ENCODE assay signal across 10 cellular contexts in the genomic region with DNA sequence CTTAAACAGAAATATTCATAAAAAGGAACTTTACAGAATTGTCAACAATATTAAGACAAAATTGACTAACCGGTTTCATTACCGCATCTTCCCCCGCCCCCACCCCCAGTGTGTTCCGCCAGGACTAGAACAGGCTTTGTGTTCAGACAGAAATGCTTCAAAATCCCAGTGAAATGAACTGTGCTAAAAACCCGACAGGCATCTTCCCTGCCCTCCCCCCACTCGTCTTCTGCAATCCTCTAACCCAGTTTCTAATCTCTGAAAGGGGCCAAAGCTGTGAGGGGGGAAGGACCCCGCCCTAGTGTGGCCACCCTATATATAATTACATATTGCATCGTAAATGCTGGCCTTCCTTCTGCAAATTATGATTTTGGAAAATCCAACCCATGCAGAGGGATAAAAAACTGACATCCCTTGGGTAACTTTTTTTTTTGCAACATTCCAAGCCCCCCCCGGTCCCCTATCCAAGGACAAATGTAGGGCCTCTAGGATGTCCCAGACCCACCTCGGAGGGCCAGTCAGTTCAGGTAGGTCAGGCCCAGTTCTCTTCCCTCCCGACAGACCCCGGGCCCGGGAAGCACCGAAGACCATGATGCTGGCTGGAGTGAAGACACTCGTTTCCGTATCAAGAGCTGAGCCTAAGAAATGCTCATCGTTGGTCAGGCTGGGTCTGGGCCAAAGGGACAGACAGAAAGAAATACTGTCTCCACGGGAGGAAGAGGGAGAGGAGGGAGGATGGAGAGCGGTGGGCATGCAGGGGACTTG. TPM values are rescaled to one million over a fixed set of nuclear protein-coding genes. Genes with fewer than 3 reads are reported as not detected.
DNase-seq lines count a peak whose midpoint lies in the region; ATAC-seq and TF ChIP-seq lines count a peak whose summit lies in the region.
"Had no signal": no experiment of that assay in that cellular context is flagged by ENCODE, and none has a peak within 500 bp of the region (broad histone marks: within the 10 kb centered on the region; RNA-seq: fewer than 3 reads in every experiment).

No MANE protein-coding gene starts in this region.

- 50 to 52% methylated on average over 13 to 16 of the region's 19 CpGs for WGBS in gastroesophageal sphincter (ENCODE audit: low coverage in 1 of 2), 2 donors

- no peak for TF ChIP-seq POLR2A in gastroesophageal sphincter (IDR thresholded peaks at IDR 0.05)

- H3K4me2 ChIP-seq in SU-DHL-6 (ENCODE audit: low read depth, low read length, poor library complexity, severe bottlenecking): peak overlapping the region; percentile 92

- H3K4me1 ChIP-seq in gastroesophageal sphincter: peaks cover 0 to 47% (median 15%) of the 10 kb centered on the region in 3 donors

- peak overlapping the region; percentile 66 for H3K9ac ChIP-seq in SU-DHL-6 (ENCODE audit: low read length)

- H3K9me3 ChIP-seq in SU-DHL-6 (ENCODE audit: insufficient read depth, low read length): no peaks in the 10 kb centered on the region
- no peaks in the 10 kb centered on the region for H3K9me3 ChIP-seq in gastroesophageal sphincter
- H3K9me3 ChIP-seq: uterus had no signal

- no peak for ATAC-seq in gastroesophageal sphincter
- no peak for ATAC-seq in stimulated activated naive B cell treated with anti-CD40 and anti-IgM and Interleukin-4, amounts not matched to agents 10 μg/mL and 1 μg/mL and 100 μg/mL, for 72 hours (replicated peaks)

- H3F3A ChIP-seq in SU-DHL-6 (ENCODE audit: insufficient read depth): peaks cover 8% of the 10 kb centered on the region

- no peak for DNase-seq in activated CD4-positive, alpha-beta memory T cell treated with anti-CD3 and anti-CD28 coated beads, Interleukin-2, amount 10 ng/mL, durations not matched to agents 7 days and 5 days
- DNase-seq in activated CD4-positive, alpha-beta memory T cell treated with anti-CD3 and anti-CD28 coated beads for 36 hours: no peak
- no peak for DNase-seq in stimulated activated naive B cell treated with anti-CD40 and anti-IgM and Interleukin-4, amounts not matched to agents 10 μg/mL and 1 μg/mL and 100 μg/mL, for 72 hours
- DNase-seq in NCI-H2227 (lab: John Stamatoyannopoulos, UW; ENCODE audit: unreplicated experiment) (no peak), DMS153 treated with DMSO at 0.1 percent for 48 hours (lab: John Stamatoyannopoulos, UW; ENCODE audit: unreplicated experiment) (no peak), G401 (ENCODE audit: low spot score) (no peak)

- H3K9me2 ChIP-seq in SU-DHL-6 (replicated peaks; ENCODE audit: insufficient read depth, low read length): no peaks in the 10 kb centered on the region

- in situ Hi-C loops in G401 (cut with HindIII; ENCODE audit: low sequenced_read_pairs): no loop called here

- no peak overlapping the region for H2AFZ ChIP-seq in SU-DHL-6 (ENCODE audit: low read depth, low read length, severe bottlenecking)

- CTCF ChIA-PET in activated CD4-positive, alpha-beta memory T cell treated with anti-CD3 and anti-CD28 coated beads, Interleukin-2, amount 10 ng/mL, durations not matched to agents 7 days and 5 days (lab: Charles Lee): interaction anchor here (1.5 to 1.9 kb wide), 2 partner anchors 69 to 186 kb away, joined by 3 to 8 read pairs; a partner anchor contains a TSS
- CTCF ChIA-PET in activated CD4-positive, alpha-beta memory T cell treated with anti-CD3 and anti-CD28 coated beads for 36 hours (lab: Charles Lee): interaction anchor here (0.6 to 1.4 kb wide), 4 partner anchors 8 to 295 kb away, joined by 3 to 5 read pairs (median 4); no protein-coding TSS in a partner anchor

- no peaks in the 10 kb centered on the region for H3K9me3 Mint-ChIP-seq in activated CD4-positive, alpha-beta memory T cell treated with anti-CD3 and anti-CD28 coated beads, Interleukin-2, amount 10 ng/mL, durations not matched to agents 7 days and 5 days
- no peaks in the 10 kb centered on the region for H3K9me3 Mint-ChIP-seq in activated CD4-positive, alpha-beta memory T cell treated with anti-CD3 and anti-CD28 coated beads for 36 hours
- no peaks in the 10 kb centered on the region for H3K9me3 Mint-ChIP-seq in stimulated activated naive B cell treated with anti-CD40 and anti-IgM and Interleukin-4, amounts not matched to agents 10 μg/mL and 1 μg/mL and 100 μg/mL, for 72 hours

- H3K27ac ChIP-seq in SU-DHL-6 (ENCODE audit: low read depth, low read length): peak overlapping the region; percentile 77
- peak overlapping the region; percentile 15 to 96 (median 94) for H3K27ac ChIP-seq in gastroesophageal sphincter

- TF ChIP-seq EP300 in gastroesophageal sphincter (IDR thresholded peaks at IDR 0.05): no peak

- no peaks in the 10 kb centered on the region for H4K20me1 ChIP-seq in SU-DHL-6 (ENCODE audit: low read depth, low read length)

- peaks cover 24% of the 10 kb centered on the region for H3K36me3 Mint-ChIP-seq in activated CD4-positive, alpha-beta memory T cell treated with anti-CD3 and anti-CD28 coated beads, Interleukin-2, amount 10 ng/mL, durations not matched to agents 7 days and 5 days (ENCODE audit: low read depth)
- peaks cover 13% of the 10 kb centered on the region for H3K36me3 Mint-ChIP-seq in activated CD4-positive, alpha-beta memory T cell treated with anti-CD3 and anti-CD28 coated beads for 36 hours
- H3K36me3 Mint-ChIP-seq in stimulated activated naive B cell treated with anti-CD40 and anti-IgM and Interleukin-4, amounts not matched to agents 10 μg/mL and 1 μg/mL and 100 μg/mL, for 72 hours: peaks cover 31 to 38% of the 10 kb centered on the region in 2 donors

- peak overlapping the region; percentile 96 for H3K4me3 ChIP-seq in SU-DHL-6 (ENCODE audit: insufficient read depth, low read length, poor library complexity, severe bottlenecking)
- no peak overlapping the region for H3K4me3 ChIP-seq in gastroesophageal sphincter

- POLR2A ChIA-PET in activated CD4-positive, alpha-beta memory T cell treated with anti-CD3 and anti-CD28 coated beads, Interleukin-2, amount 10 ng/mL, durations not matched to agents 7 days and 5 days (lab: Charles Lee): interaction anchor here (1.2 to 1.5 kb wide), 5 partner anchors 8 to 230 kb away, joined by 3 to 8 read pairs (median 4); a partner anchor contains a TSS
- POLR2A ChIA-PET in activated CD4-positive, alpha-beta memory T cell treated with anti-CD3 and anti-CD28 coated beads for 36 hours (lab: Charles Lee): interaction anchor here (1.5 kb wide), 2 partner anchors 35 to 69 kb away, joined by 3 to 5 read pairs; a partner anchor contains a TSS

- H3K4me3 Mint-ChIP-seq in activated CD4-positive, alpha-beta memory T cell treated with anti-CD3 and anti-CD28 coated beads, Interleukin-2, amount 10 ng/mL, durations not matched to agents 7 days and 5 days: peak overlapping the region; percentile 37
- H3K4me3 Mint-ChIP-seq in activated CD4-positive, alpha-beta memory T cell treated with anti-CD3 and anti-CD28 coated beads for 36 hours: no peak overlapping the region
- peak overlapping the region in 1 of 2 donors; percentile 39 for H3K4me3 Mint-ChIP-seq in stimulated activated naive B cell treated with anti-CD40 and anti-IgM and Interleukin-4, amounts not matched to agents 10 μg/mL and 1 μg/mL and 100 μg/mL, for 72 hours

- H3K27me3 Mint-ChIP-seq in activated CD4-positive, alpha-beta memory T cell treated with anti-CD3 and anti-CD28 coated beads, Interleukin-2, amount 10 ng/mL, durations not matched to agents 7 days and 5 days: no peaks in the 10 kb centered on the region
- no peaks in the 10 kb centered on the region for H3K27me3 Mint-ChIP-seq in activated CD4-positive, alpha-beta memory T cell treated with anti-CD3 and anti-CD28 coated beads for 36 hours
- H3K27me3 Mint-ChIP-seq in stimulated activated naive B cell treated with anti-CD40 and anti-IgM and Interleukin-4, amounts not matched to agents 10 μg/mL and 1 μg/mL and 100 μg/mL, for 72 hours: no peaks in the 10 kb centered on the region

- no peaks in the 10 kb centered on the region for H3K79me2 ChIP-seq in SU-DHL-6 (ENCODE audit: insufficient read depth, low read length)

- H3K4me1 Mint-ChIP-seq in activated CD4-positive, alpha-beta memory T cell treated with anti-CD3 and anti-CD28 coated beads, Interleukin-2, amount 10 ng/mL, durations not matched to agents 7 days and 5 days: peaks cover 23% of the 10 kb centered on the region
- peaks cover 9% of the 10 kb centered on the region for H3K4me1 Mint-ChIP-seq in activated CD4-positive, alpha-beta memory T cell treated with anti-CD3 and anti-CD28 coated beads for 36 hours (ENCODE audit: low read depth)
- H3K4me1 Mint-ChIP-seq in stimulated activated naive B cell treated with anti-CD40 and anti-IgM and Interleukin-4, amounts not matched to agents 10 μg/mL and 1 μg/mL and 100 μg/mL, for 72 hours: peaks cover 16 to 47% of the 10 kb centered on the region in 2 donors

- H3K36me3 ChIP-seq in SU-DHL-6 (ENCODE audit: low read length) (no peaks in the 10 kb centered on the region), gastroesophageal sphincter (peaks cover 0 to 63% of the 10 kb centered on the region in 2 donors)
- H3K36me3 ChIP-seq: uterus had no signal

- TF ChIP-seq CTCF in SU-DHL-6 (IDR thresholded peaks at IDR 0.05; ENCODE audit: insufficient read depth, low read length, poor library complexity, severe bottlenecking) (no peak), gastroesophageal sphincter (IDR thresholded peaks at IDR 0.05) (no peak)

- intact Hi-C loops in activated CD4-positive, alpha-beta memory T cell treated with anti-CD3 and anti-CD28 coated beads for 36 hours (cut with micrococcal nuclease): loop anchor here (1.0 to 2.0 kb wide), 2 partner anchors 69 to 155 kb away; a partner anchor contains a TSS

- peak overlapping the region; percentile 16 for H3K27ac Mint-ChIP-seq in activated CD4-positive, alpha-beta memory T cell treated with anti-CD3 and anti-CD28 coated beads, Interleukin-2, amount 10 ng/mL, durations not matched to agents 7 days and 5 days
- no peak overlapping the region for H3K27ac Mint-ChIP-seq in activated CD4-positive, alpha-beta memory T cell treated with anti-CD3 and anti-CD28 coated beads for 36 hours
- peak overlapping the region; percentile 20 for H3K27ac Mint-ChIP-seq in stimulated activated naive B cell treated with anti-CD40 and anti-IgM and Interleukin-4, amounts not matched to agents 10 μg/mL and 1 μg/mL and 100 μg/mL, for 72 hours

- no peaks in the 10 kb centered on the region for H3K27me3 ChIP-seq in SU-DHL-6 (ENCODE audit: low read length)
- H3K27me3 ChIP-seq in gastroesophageal sphincter: no peaks in the 10 kb centered on the region
- H3K27me3 ChIP-seq: uterus had no signal

RNA-seq across cellular contexts. Expression of a gene that starts 1.2 kb away (rescaled TPM):
- total RNA-seq in activated CD4-positive, alpha-beta memory T cell treated with anti-CD3 and anti-CD28 coated beads, Interleukin-2, amount 10 ng/mL, durations not matched to agents 7 days and 5 days: 1 to 10 TPM; 5.9 to 6.9 TPM
- 1 to 10 TPM; 6.2 to 6.3 TPM for total RNA-seq in activated CD4-positive, alpha-beta memory T cell treated with anti-CD3 and anti-CD28 coated beads for 36 hours
- total RNA-seq in gastroesophageal sphincter: 10 to 100 TPM; 37.6 to 85.9 (median 62.6) TPM
- 25.9 and 30.4 TPM in 2 replicates for total RNA-seq in G401 (2014; rRNA removed; shearing (Covaris generic))

RNA-seq across cellular contexts. Expression of a gene that starts 8.5 kb away (rescaled TPM):
- total RNA-seq in activated CD4-positive, alpha-beta memory T cell treated with anti-CD3 and anti-CD28 coated beads, Interleukin-2, amount 10 ng/mL, durations not matched to agents 7 days and 5 days: not detected
- total RNA-seq in activated CD4-positive, alpha-beta memory T cell treated with anti-CD3 and anti-CD28 coated beads for 36 hours: not detected
- not detected for total RNA-seq in gastroesophageal sphincter
- not detected in 2 replicates for total RNA-seq in G401 (2014; rRNA removed; shearing (Covaris generic))

RNA-seq across cellular contexts. Expression of a gene that starts 15.5 kb away (rescaled TPM):
- not detected for total RNA-seq in activated CD4-positive, alpha-beta memory T cell treated with anti-CD3 and anti-CD28 coated beads, Interleukin-2, amount 10 ng/mL, durations not matched to agents 7 days and 5 days
- total RNA-seq in activated CD4-positive, alpha-beta memory T cell treated with anti-CD3 and anti-CD28 coated beads for 36 hours: not detected
- total RNA-seq in gastroesophageal sphincter: not detected
- not detected in 2 replicates for total RNA-seq in G401 (2014; rRNA removed; shearing (Covaris generic))
- total RNA-seq: epithelial cell of proximal tubule, uterus had no signal

RNA-seq across cellular contexts. Expression of a gene that starts 36.7 kb away (rescaled TPM):
- total RNA-seq in activated CD4-positive, alpha-beta memory T cell treated with anti-CD3 and anti-CD28 coated beads, Interleukin-2, amount 10 ng/mL, durations not matched to agents 7 days and 5 days: 10 to 100 TPM; 14.7 to 15.3 TPM
- 10 to 100 TPM; 11.3 to 11.4 TPM for total RNA-seq in activated CD4-positive, alpha-beta memory T cell treated with anti-CD3 and anti-CD28 coated beads for 36 hours
- 10 to 100 TPM; 12.6 to 15.8 (median 13.8) TPM for total RNA-seq in gastroesophageal sphincter
- total RNA-seq in G401 (2014; rRNA removed; shearing (Covaris generic)): 11.0 and 16.2 TPM in 2 replicates

RNA-seq across cellular contexts. Expression of a gene that starts 43.4 kb away (rescaled TPM):
- 10 to 100 TPM; 80.4 to 85.4 TPM for total RNA-seq in activated CD4-positive, alpha-beta memory T cell treated with anti-CD3 and anti-CD28 coated beads, Interleukin-2, amount 10 ng/mL, durations not matched to agents 7 days and 5 days
- 10 to 100 TPM; 71.6 to 73.3 TPM for total RNA-seq in activated CD4-positive, alpha-beta memory T cell treated with anti-CD3 and anti-CD28 coated beads for 36 hours
- total RNA-seq in gastroesophageal sphincter: 100 to 1,000 TPM in 2 of 4 donors, 10 to 100 TPM in 2; 86.0 to 129 (median 97.0) TPM
- 79.9 and 82.0 TPM in 2 replicates for total RNA-seq in G401 (2014; rRNA removed; shearing (Covaris generic))
